In genomic region chr19:12550951-12551832, GRCh38 we compare ENCODE assay signal across 1 cellular context.
TF ChIP-seq lines count a peak whose summit lies in the region.

Gene ZNF564 (minus strand): TSS chr19:12551482. CDS start chr19:12551332, 150 bp downstream.

TF ChIP-seq in HepG2, 621 proteins besides CTCF, POLR2A, EP300 and RAD21 (continued from another document and continues in another):
- TF ChIP-seq, protein P1, sequence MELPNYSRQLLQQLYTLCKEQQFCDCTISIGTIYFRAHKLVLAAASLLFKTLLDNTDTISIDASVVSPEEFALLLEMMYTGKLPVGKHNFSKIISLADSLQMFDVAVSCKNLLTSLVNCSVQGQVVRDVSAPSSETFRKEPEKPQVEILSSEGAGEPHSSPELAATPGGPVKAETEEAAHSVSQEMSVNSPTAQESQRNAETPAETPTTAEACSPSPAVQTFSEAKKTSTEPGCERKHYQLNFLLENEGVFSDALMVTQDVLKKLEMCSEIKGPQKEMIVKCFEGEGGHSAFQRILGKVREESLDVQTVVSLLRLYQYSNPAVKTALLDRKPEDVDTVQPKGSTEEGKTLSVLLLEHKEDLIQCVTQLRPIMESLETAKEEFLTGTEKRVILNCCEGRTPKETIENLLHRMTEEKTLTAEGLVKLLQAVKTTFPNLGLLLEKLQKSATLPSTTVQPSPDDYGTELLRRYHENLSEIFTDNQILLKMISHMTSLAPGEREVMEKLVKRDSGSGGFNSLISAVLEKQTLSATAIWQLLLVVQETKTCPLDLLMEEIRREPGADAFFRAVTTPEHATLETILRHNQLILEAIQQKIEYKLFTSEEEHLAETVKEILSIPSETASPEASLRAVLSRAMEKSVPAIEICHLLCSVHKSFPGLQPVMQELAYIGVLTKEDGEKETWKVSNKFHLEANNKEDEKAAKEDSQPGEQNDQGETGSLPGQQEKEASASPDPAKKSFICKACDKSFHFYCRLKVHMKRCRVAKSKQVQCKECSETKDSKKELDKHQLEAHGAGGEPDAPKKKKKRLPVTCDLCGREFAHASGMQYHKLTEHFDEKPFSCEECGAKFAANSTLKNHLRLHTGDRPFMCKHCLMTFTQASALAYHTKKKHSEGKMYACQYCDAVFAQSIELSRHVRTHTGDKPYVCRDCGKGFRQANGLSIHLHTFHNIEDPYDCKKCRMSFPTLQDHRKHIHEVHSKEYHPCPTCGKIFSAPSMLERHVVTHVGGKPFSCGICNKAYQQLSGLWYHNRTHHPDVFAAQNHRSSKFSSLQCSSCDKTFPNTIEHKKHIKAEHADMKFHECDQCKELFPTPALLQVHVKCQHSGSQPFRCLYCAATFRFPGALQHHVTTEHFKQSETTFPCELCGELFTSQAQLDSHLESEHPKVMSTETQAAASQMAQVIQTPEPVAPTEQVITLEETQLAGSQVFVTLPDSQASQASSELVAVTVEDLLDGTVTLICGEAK (IDR thresholded peaks at IDR 0.05): peak; percentile 67
- TF ChIP-seq, protein P1 (CRISPR knock-in tag; IDR thresholded peaks at IDR 0.05): peak; percentile 71
- TF ChIP-seq SAFB2 (CRISPR knock-in tag; IDR thresholded peaks at IDR 0.05; ENCODE audit: borderline replicate concordance, low read depth): peak; percentile 93
- peak; percentile 94 for TF ChIP-seq ZNF816 (CRISPR knock-in tag; IDR thresholded peaks at IDR 0.05; ENCODE audit: borderline replicate concordance)
- TF ChIP-seq NFRKB (IDR thresholded peaks at IDR 0.05): no peak
- no peak for TF ChIP-seq TEAD2 (CRISPR knock-in tag; IDR thresholded peaks at IDR 0.05)
- TF ChIP-seq, protein P2, sequence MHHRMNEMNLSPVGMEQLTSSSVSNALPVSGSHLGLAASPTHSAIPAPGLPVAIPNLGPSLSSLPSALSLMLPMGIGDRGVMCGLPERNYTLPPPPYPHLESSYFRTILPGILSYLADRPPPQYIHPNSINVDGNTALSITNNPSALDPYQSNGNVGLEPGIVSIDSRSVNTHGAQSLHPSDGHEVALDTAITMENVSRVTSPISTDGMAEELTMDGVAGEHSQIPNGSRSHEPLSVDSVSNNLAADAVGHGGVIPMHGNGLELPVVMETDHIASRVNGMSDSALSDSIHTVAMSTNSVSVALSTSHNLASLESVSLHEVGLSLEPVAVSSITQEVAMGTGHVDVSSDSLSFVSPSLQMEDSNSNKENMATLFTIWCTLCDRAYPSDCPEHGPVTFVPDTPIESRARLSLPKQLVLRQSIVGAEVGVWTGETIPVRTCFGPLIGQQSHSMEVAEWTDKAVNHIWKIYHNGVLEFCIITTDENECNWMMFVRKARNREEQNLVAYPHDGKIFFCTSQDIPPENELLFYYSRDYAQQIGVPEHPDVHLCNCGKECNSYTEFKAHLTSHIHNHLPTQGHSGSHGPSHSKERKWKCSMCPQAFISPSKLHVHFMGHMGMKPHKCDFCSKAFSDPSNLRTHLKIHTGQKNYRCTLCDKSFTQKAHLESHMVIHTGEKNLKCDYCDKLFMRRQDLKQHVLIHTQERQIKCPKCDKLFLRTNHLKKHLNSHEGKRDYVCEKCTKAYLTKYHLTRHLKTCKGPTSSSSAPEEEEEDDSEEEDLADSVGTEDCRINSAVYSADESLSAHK (CRISPR knock-in tag; IDR thresholded peaks at IDR 0.05; ENCODE audit: borderline replicate concordance): no peak
- TF ChIP-seq ZNF660 (CRISPR knock-in tag; IDR thresholded peaks at IDR 0.05; ENCODE audit: borderline replicate concordance, low read depth): no peak
- peak; percentile 71; the same call in 1 of the 2 replicates for TF ChIP-seq ZNF784 (CRISPR knock-in tag; IDR thresholded peaks at IDR 0.05; ENCODE audit: borderline replicate concordance)
- no peak for TF ChIP-seq ARID2 (CRISPR knock-in tag; IDR thresholded peaks at IDR 0.05; ENCODE audit: borderline replicate concordance)
- TF ChIP-seq ASH2L (IDR thresholded peaks at IDR 0.05; ENCODE audit: insufficient read length, low read depth, low read length): peak; percentile 95
- TF ChIP-seq ZNF33B (CRISPR knock-in tag; IDR thresholded peaks at IDR 0.05): peak; percentile 83
- peak; percentile 9; the same call in 1 of the 2 replicates for TF ChIP-seq GTF2F1 (IDR thresholded peaks at IDR 0.05; ENCODE audit: low read length)
- TF ChIP-seq WIZ (CRISPR knock-in tag; IDR thresholded peaks at IDR 0.05): 0 out of 2 replicates have a peak, but pooled peaks have one; percentile 40
- TF ChIP-seq ZNF788 (CRISPR knock-in tag; IDR thresholded peaks at IDR 0.05; ENCODE audit: borderline replicate concordance): peak; percentile 85; the same call in 1 of the 2 replicates
- TF ChIP-seq SPEN (CRISPR knock-in tag; IDR thresholded peaks at IDR 0.05; ENCODE audit: low read depth): peak; percentile 90
- peak; percentile 91 for TF ChIP-seq KDM1A (CRISPR knock-in tag; IDR thresholded peaks at IDR 0.05)
- TF ChIP-seq THYN1 (CRISPR knock-in tag; IDR thresholded peaks at IDR 0.05; ENCODE audit: borderline replicate concordance, low read depth): no peak
- TF ChIP-seq RBM39 (IDR thresholded peaks at IDR 0.05; ENCODE audit: low read depth, low read length, poor library complexity, severe bottlenecking): peak; percentile 81
- TF ChIP-seq, protein P3, sequence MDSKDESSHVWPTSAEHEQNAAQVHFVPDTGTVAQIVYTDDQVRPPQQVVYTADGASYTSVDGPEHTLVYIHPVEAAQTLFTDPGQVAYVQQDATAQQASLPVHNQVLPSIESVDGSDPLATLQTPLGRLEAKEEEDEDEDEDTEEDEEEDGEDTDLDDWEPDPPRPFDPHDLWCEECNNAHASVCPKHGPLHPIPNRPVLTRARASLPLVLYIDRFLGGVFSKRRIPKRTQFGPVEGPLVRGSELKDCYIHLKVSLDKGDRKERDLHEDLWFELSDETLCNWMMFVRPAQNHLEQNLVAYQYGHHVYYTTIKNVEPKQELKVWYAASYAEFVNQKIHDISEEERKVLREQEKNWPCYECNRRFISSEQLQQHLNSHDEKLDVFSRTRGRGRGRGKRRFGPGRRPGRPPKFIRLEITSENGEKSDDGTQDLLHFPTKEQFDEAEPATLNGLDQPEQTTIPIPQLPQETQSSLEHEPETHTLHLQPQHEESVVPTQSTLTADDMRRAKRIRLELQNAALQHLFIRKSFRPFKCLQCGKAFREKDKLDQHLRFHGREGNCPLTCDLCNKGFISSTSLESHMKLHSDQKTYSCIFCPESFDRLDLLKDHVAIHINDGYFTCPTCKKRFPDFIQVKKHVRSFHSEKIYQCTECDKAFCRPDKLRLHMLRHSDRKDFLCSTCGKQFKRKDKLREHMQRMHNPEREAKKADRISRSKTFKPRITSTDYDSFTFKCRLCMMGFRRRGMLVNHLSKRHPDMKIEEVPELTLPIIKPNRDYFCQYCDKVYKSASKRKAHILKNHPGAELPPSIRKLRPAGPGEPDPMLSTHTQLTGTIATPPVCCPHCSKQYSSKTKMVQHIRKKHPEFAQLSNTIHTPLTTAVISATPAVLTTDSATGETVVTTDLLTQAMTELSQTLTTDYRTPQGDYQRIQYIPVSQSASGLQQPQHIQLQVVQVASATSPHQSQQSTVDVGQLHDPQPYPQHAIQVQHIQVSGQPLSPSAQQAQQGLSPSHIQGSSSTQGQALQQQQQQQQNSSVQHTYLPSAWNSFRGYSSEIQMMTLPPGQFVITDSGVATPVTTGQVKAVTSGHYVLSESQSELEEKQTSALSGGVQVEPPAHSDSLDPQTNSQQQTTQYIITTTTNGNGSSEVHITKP (CRISPR knock-in tag; IDR thresholded peaks at IDR 0.05; ENCODE audit: low read depth): no peak
- peak; percentile 53 for TF ChIP-seq RXRA (CRISPR knock-in tag; IDR thresholded peaks at IDR 0.05)
- TF ChIP-seq, protein P4, sequence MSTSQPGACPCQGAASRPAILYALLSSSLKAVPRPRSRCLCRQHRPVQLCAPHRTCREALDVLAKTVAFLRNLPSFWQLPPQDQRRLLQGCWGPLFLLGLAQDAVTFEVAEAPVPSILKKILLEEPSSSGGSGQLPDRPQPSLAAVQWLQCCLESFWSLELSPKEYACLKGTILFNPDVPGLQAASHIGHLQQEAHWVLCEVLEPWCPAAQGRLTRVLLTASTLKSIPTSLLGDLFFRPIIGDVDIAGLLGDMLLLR (CRISPR knock-in tag; IDR thresholded peaks at IDR 0.05): 0 out of 2 replicates have a peak, but pooled peaks have one; percentile 68
- no peak for TF ChIP-seq ZSCAN29 (CRISPR knock-in tag; conservative IDR thresholded peaks at IDR 0.05)
- no peak for TF ChIP-seq ZSCAN21 (CRISPR knock-in tag; IDR thresholded peaks at IDR 0.05; ENCODE audit: borderline replicate concordance)
- no peak for TF ChIP-seq ZNF10 (CRISPR knock-in tag; IDR thresholded peaks at IDR 0.05; ENCODE audit: borderline replicate concordance, low read depth)
- TF ChIP-seq SSRP1 (CRISPR knock-in tag; IDR thresholded peaks at IDR 0.05): no peak; the same call in 1 of the 2 replicates
- peak; percentile 51; the same call in 1 of the 2 replicates for TF ChIP-seq MXD4 (CRISPR knock-in tag; IDR thresholded peaks at IDR 0.05)
- 0 out of 2 replicates have a peak, but pooled peaks have one; percentile 39 for TF ChIP-seq SATB2 (CRISPR knock-in tag; IDR thresholded peaks at IDR 0.05)
- peak; percentile 91; the same call in 1 of the 2 replicates for TF ChIP-seq ZNF710 (CRISPR knock-in tag; IDR thresholded peaks at IDR 0.05; ENCODE audit: borderline replicate concordance)
- no peak for TF ChIP-seq ZNF432 (CRISPR knock-in tag; IDR thresholded peaks at IDR 0.05; ENCODE audit: borderline replicate concordance)
- no peak for TF ChIP-seq TSC22D2 (CRISPR knock-in tag; IDR thresholded peaks at IDR 0.05; ENCODE audit: borderline replicate concordance)
- TF ChIP-seq, protein P5, sequence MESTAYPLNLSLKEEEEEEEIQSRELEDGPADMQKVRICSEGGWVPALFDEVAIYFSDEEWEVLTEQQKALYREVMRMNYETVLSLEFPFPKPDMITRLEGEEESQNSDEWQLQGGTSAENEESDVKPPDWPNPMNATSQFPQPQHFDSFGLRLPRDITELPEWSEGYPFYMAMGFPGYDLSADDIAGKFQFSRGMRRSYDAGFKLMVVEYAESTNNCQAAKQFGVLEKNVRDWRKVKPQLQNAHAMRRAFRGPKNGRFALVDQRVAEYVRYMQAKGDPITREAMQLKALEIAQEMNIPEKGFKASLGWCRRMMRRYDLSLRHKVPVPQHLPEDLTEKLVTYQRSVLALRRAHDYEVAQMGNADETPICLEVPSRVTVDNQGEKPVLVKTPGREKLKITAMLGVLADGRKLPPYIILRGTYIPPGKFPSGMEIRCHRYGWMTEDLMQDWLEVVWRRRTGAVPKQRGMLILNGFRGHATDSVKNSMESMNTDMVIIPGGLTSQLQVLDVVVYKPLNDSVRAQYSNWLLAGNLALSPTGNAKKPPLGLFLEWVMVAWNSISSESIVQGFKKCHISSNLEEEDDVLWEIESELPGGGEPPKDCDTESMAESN (CRISPR knock-in tag; conservative IDR thresholded peaks at IDR 0.05): peak; percentile 92
- TF ChIP-seq NPAS2 (CRISPR knock-in tag; IDR thresholded peaks at IDR 0.05; ENCODE audit: borderline replicate concordance): no peak
